Comparison of ENCODE assay signal across 9 cellular contexts in the genomic region with DNA sequence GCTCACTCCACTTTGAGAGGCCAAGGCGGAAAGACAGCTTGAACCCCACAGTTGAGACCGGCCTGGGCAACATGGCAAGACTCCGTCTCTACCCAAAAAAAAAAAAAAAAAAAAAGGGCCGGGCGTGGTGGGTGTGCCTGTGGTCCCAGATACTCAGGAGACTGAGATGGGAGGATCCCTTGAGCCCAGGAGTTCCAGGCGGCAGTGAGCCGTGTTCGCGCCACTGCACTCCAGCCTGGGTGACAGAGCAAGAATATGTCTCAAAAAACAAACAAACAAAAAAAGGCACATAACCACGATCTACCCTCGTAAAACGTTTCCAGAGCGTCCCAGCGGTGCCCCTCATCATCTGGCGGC. TPM values are rescaled to one million over a fixed set of nuclear protein-coding genes. Genes with fewer than 3 reads are reported as not detected.
DNase-seq lines count a peak whose midpoint lies in the region; ATAC-seq, FAIRE-seq and TF ChIP-seq lines count a peak whose summit lies in the region.
"Had no signal": no experiment of that assay in that cellular context is flagged by ENCODE, and none has a peak within 500 bp of the region (broad histone marks: within the 10 kb centered on the region; RNA-seq: fewer than 3 reads in every experiment).

No MANE protein-coding gene starts in this region.

- peak overlapping the region; percentile 68 to 92 (median 89) for H3K4me3 Mint-ChIP-seq in CD4-positive, CD25-positive, alpha-beta regulatory T cell

- H3K27me3 Mint-ChIP-seq in CD4-positive, CD25-positive, alpha-beta regulatory T cell = no peaks in the 10 kb centered on the region

- peaks cover 3% of the 10 kb centered on the region for H3K36me3 ChIP-seq in CD4-positive, CD25-positive, alpha-beta regulatory T cell (ENCODE audit: control insufficient read depth, insufficient read depth, low read length)
- H3K36me3 ChIP-seq in OCI-LY7 (ENCODE audit: insufficient read depth, low read length) (peaks cover 23% of the 10 kb centered on the region), endothelial cell of umbilical vein (ENCODE audit: control insufficient read depth in 2 of 2, extremely low read depth in 1 of 2, insufficient read depth in 2 of 2, low read length in 2 of 2) (peaks cover 0 to 2% of the 10 kb centered on the region in 2 experiments), neuronal stem cell (replicated peaks in 1 of 2; ENCODE audit: control insufficient read depth in 2 of 2, insufficient read depth in 2 of 2, low read length in 2 of 2) (peaks cover 12 to 24% of the 10 kb centered on the region in 2 donors)

- no peaks in the 10 kb centered on the region for H3K9me3 Mint-ChIP-seq in CD4-positive, CD25-positive, alpha-beta regulatory T cell

- no peak overlapping the region for H4K8ac ChIP-seq in neuronal stem cell (ENCODE audit: low read depth, low read length)

- no peaks in the 10 kb centered on the region for H3K9me3 ChIP-seq in CD4-positive, CD25-positive, alpha-beta regulatory T cell (ENCODE audit: control insufficient read depth in 2 of 2, low read length in 2 of 2)
- H3K9me3 ChIP-seq in OCI-LY7 (ENCODE audit: low read length) = no peaks in the 10 kb centered on the region
- H3K9me3 ChIP-seq in endothelial cell of umbilical vein (replicated peaks; ENCODE audit: control insufficient read depth, insufficient read depth, low read length) = no peaks in the 10 kb centered on the region
- no peaks in the 10 kb centered on the region for H3K9me3 ChIP-seq in neuronal stem cell (replicated peaks in 1 of 2; ENCODE audit: control insufficient read depth in 2 of 2, insufficient read depth in 1 of 2, low read depth in 1 of 2, low read length in 2 of 2)

- H2BK120ac ChIP-seq in neuronal stem cell (ENCODE audit: low read depth, low read length) = no peak overlapping the region

- intact Hi-C loops in OCI-LY7 (cut with micrococcal nuclease; ENCODE audit: unreplicated experiment) = loop anchor here (1.0 kb wide), 1 partner anchor 93 kb away; no protein-coding TSS in a partner anchor
- intact Hi-C loops in endothelial cell of umbilical vein (cut with micrococcal nuclease) = no loop called here

- peak overlapping the region; percentile 26 to 83 (median 82) for H3K27ac Mint-ChIP-seq in CD4-positive, CD25-positive, alpha-beta regulatory T cell

- no peaks in the 10 kb centered on the region for H3K9me1 ChIP-seq in endothelial cell of umbilical vein (replicated peaks; ENCODE audit: control insufficient read depth, extremely low read depth, insufficient read depth, low read length)

- no peak overlapping the region for H3K18ac ChIP-seq in neuronal stem cell (ENCODE audit: low read length)

- H2AK5ac ChIP-seq in neuronal stem cell (ENCODE audit: low read depth, low read length) = no peak overlapping the region

- no peak for ATAC-seq in CD4-positive, CD25-positive, alpha-beta regulatory T cell (ENCODE audit: low read depth in 2 of 2)

- H3K79me2 ChIP-seq in OCI-LY7 (ENCODE audit: insufficient read depth, low read depth, low read length) (peaks cover 19% of the 10 kb centered on the region; the same call in 1 of the 2 replicates), endothelial cell of umbilical vein (ENCODE audit: control insufficient read depth, insufficient read depth, low read length) (peaks cover 4% of the 10 kb centered on the region)

- H2BK5ac ChIP-seq in neuronal stem cell (ENCODE audit: low read length) = no peak overlapping the region

- BruUV-seq in OCI-LY7 (replicated peaks; lab: Mats Ljungman, UMichigan) (no TSS peak), endothelial cell of umbilical vein (replicated peaks; lab: Mats Ljungman, UMichigan) (no TSS peak)

- FAIRE-seq in endothelial cell of umbilical vein (lab: Jason Lieb, UNC) = no peak
- FAIRE-seq: islet of Langerhans had no signal

- peaks cover 0 to 44% (median 14%) of the 10 kb centered on the region in 4 donors for H3K4me1 Mint-ChIP-seq in CD4-positive, CD25-positive, alpha-beta regulatory T cell

- H3K79me1 ChIP-seq in neuronal stem cell (ENCODE audit: low read depth, low read length) = peaks cover 8% of the 10 kb centered on the region

- H3K4me2 ChIP-seq in OCI-LY7 (ENCODE audit: low read length) (peak overlapping the region; percentile 74), endothelial cell of umbilical vein (ENCODE audit: insufficient read depth, low read length) (peak overlapping the region; percentile 90), neuronal stem cell (ENCODE audit: insufficient read depth, low read length, poor library complexity, severe bottlenecking) (peak overlapping the region; percentile 93)

- no peak overlapping the region for H3K23ac ChIP-seq in neuronal stem cell (ENCODE audit: low read depth, low read length, poor library complexity)

- peaks cover 20% of the 10 kb centered on the region for H3K4me1 ChIP-seq in CD4-positive, CD25-positive, alpha-beta regulatory T cell (ENCODE audit: control insufficient read depth, insufficient read depth, low read length, poor library complexity, severe bottlenecking)
- H3K4me1 ChIP-seq in OCI-LY7 (ENCODE audit: insufficient read depth, low read length, poor library complexity, severe bottlenecking) (peaks cover 33% of the 10 kb centered on the region), endothelial cell of umbilical vein (ENCODE audit: control insufficient read depth, extremely low read depth, insufficient read depth, low read length) (peaks cover 10% of the 10 kb centered on the region), neuronal stem cell (ENCODE audit: control insufficient read depth in 2 of 2, insufficient read depth in 1 of 2, low read depth in 1 of 2, low read length in 2 of 2) (peaks cover 5 to 6% of the 10 kb centered on the region in 2 donors)

- peak overlapping the region; percentile 72 for H3K27ac ChIP-seq in CD4-positive, CD25-positive, alpha-beta regulatory T cell (ENCODE audit: insufficient read depth, low read length, poor library complexity, severe bottlenecking)
- H3K27ac ChIP-seq in OCI-LY7 (ENCODE audit: low read depth, low read length, poor library complexity, severe bottlenecking) (peak overlapping the region; percentile 54), endothelial cell of umbilical vein (ENCODE audit: insufficient read depth, low read depth, low read length) (peak overlapping the region; percentile 56), neuronal stem cell (replicated peaks; ENCODE audit: low read length) (no peak overlapping the region)

- H2AFZ ChIP-seq in OCI-LY7 (ENCODE audit: low read length) (no peak overlapping the region), endothelial cell of umbilical vein (ENCODE audit: low read depth, low read length) (peak overlapping the region; percentile 57), neuronal stem cell (ENCODE audit: low read length) (peak overlapping the region; percentile 86)

- no CpG with 5 or more reads among the region's 15 CpGs for WGBS in neuronal stem cell (ENCODE audit: extremely low coverage in 2 of 2, insufficient read length in 2 of 2, insufficient replicate concordance in 1 of 2), 2 donors

- H3K4ac ChIP-seq in neuronal stem cell (ENCODE audit: low read length) = no peak overlapping the region

- no peaks in the 10 kb centered on the region for H3K9me2 ChIP-seq in OCI-LY7 (ENCODE audit: insufficient read depth, low read length)

- H3K27me3 ChIP-seq in CD4-positive, CD25-positive, alpha-beta regulatory T cell (ENCODE audit: control insufficient read depth, insufficient read depth, low read length) = no peaks in the 10 kb centered on the region
- no peaks in the 10 kb centered on the region for H3K27me3 ChIP-seq in endothelial cell of umbilical vein (ENCODE audit: control insufficient read depth in 2 of 2, insufficient read depth in 2 of 2, low read length in 2 of 2)
- H3K27me3 ChIP-seq in neuronal stem cell (ENCODE audit: control insufficient read depth in 3 of 3, insufficient read depth in 3 of 3, low read depth in 1 of 3, low read length in 3 of 3) = no peaks in the 10 kb centered on the region

- H3K9ac ChIP-seq in endothelial cell of umbilical vein (replicated peaks; ENCODE audit: extremely low read depth, insufficient read depth, low read length) = peak overlapping the region; percentile 79
- no peak overlapping the region for H3K9ac ChIP-seq in neuronal stem cell (ENCODE audit: low read depth, low read length, poor library complexity)

- TF ChIP-seq CTCF in OCI-LY7 (conservative IDR thresholded peaks at IDR 0.05; ENCODE audit: low read length) (no peak), endothelial cell of umbilical vein (IDR thresholded peaks at IDR 0.05; ENCODE audit: extremely low read depth in 1 of 2, insufficient read depth in 1 of 2, low read depth in 1 of 2, low read length in 2 of 2) (no peak)

- no peak overlapping the region for H4K91ac ChIP-seq in neuronal stem cell (ENCODE audit: low read depth, low read length, poor library complexity)

- CTCF ChIA-PET in OCI-LY7 (lab: Charles Lee; ENCODE audit: unreplicated experiment) = interaction anchor here (0.6 kb wide), 1 partner anchor 243 kb away, joined by 3 read pairs; no protein-coding TSS in a partner anchor
- CTCF ChIA-PET in endothelial cell of umbilical vein (lab: Charles Lee) = interaction anchor here (1.0 to 4.8 kb wide), 7 partner anchors 9 to 127 kb away, joined by 3 to 32 read pairs (median 5); a partner anchor contains a TSS

- H3K36me3 Mint-ChIP-seq in CD4-positive, CD25-positive, alpha-beta regulatory T cell = peaks cover 3% of the 10 kb centered on the region

- H3K4me3 ChIP-seq in CD4-positive, CD25-positive, alpha-beta regulatory T cell (ENCODE audit: low read depth, low read length) = peak overlapping the region; percentile 78
- peak overlapping the region; percentile 78 for H3K4me3 ChIP-seq in OCI-LY7 (ENCODE audit: low read depth, low read length, poor library complexity, severe bottlenecking)
- H3K4me3 ChIP-seq in endothelial cell of umbilical vein (replicated peaks in 1 of 3; ENCODE audit: insufficient read depth in 1 of 3, low read depth in 1 of 3, low read length in 3 of 3) = peak overlapping the region; percentile 52 to 80 (median 76)
- H3K4me3 ChIP-seq in neuronal stem cell (ENCODE audit: low read length in 2 of 2) = peak overlapping the region; percentile 84 to 96

- no peak overlapping the region for H3K14ac ChIP-seq in neuronal stem cell (ENCODE audit: low read length)

- dilution Hi-C loops in endothelial cell of umbilical vein (cut with MboI; ENCODE audit: extremely low pct_ligation_motif_present, low sequenced_read_pairs) = no loop called here

- no peak overlapping the region for H2BK15ac ChIP-seq in neuronal stem cell (ENCODE audit: low read length)

- no peak overlapping the region for H2BK12ac ChIP-seq in neuronal stem cell (ENCODE audit: low read length)

- H4K20me1 ChIP-seq in OCI-LY7 (ENCODE audit: insufficient read depth, low read length) (no peaks in the 10 kb centered on the region), endothelial cell of umbilical vein (replicated peaks; ENCODE audit: control insufficient read depth, extremely low read depth, insufficient read depth, low read length) (no peaks in the 10 kb centered on the region)

- POLR2A ChIA-PET in OCI-LY7 (lab: Charles Lee) = interaction anchor here (0.6 to 2.4 kb wide), 4 partner anchors 11 to 226 kb away, joined by 3 to 16 read pairs (median 6); a partner anchor contains a TSS
- POLR2A ChIA-PET in endothelial cell of umbilical vein (lab: Charles Lee) = interaction anchor here (0.6 kb wide), 1 partner anchor 21 kb away, joined by 3 read pairs; no protein-coding TSS in a partner anchor

- no peak for DNase-seq in CD4-positive, CD25-positive, alpha-beta regulatory T cell
- no peak for DNase-seq in OCI-LY7 (ENCODE audit: low spot score)
- no peak for DNase-seq in endothelial cell of umbilical vein (ENCODE audit: low read depth, low spot score)
- DNase-seq in neuronal stem cell (ENCODE audit: low spot score) = no peak
- DNase-seq in NCI-H524 (lab: John Stamatoyannopoulos, UW) = no peak
- DNase-seq in epidermal melanocyte (ENCODE audit: insufficient read length, low spot score) = no peak
- no peak for DNase-seq in AG08395 (ENCODE audit: low spot score)
- DNase-seq in mesenteric fat pad (ENCODE audit: low spot score) = no peak

- no peak for TF ChIP-seq POLR2A in endothelial cell of umbilical vein (IDR thresholded peaks at IDR 0.05; ENCODE audit: low read depth, low read length)

RNA-seq across cellular contexts. Expression of a gene that starts 0.9 kb away (rescaled TPM):
- 27.5 TPM for total RNA-seq in CD4-positive, CD25-positive, alpha-beta regulatory T cell
- 1 to 10 TPM; 3.5 to 6.7 (median 6.4) TPM for polyA plus RNA-seq in CD4-positive, CD25-positive, alpha-beta regulatory T cell
- 30.1 and 51.0 TPM in 2 replicates for total RNA-seq in OCI-LY7 (2014; rRNA removed; shearing (Covaris generic))
- 62.2 and 71.1 TPM in 2 replicates for total RNA-seq in OCI-LY7 (2022)
- 18.4 and 24.6 TPM in 2 replicates for total RNA-seq in endothelial cell of umbilical vein
- polyA plus RNA-seq in endothelial cell of umbilical vein = 22.2 and 25.5 TPM in 2 replicates
- 8.0 and 14.2 TPM in 2 replicates for polyA plus RNA-seq in endothelial cell of umbilical vein (2011; cell fraction: cytosol; rRNA removed)
- 93.4 and 97.2 TPM in 2 replicates for polyA plus RNA-seq in endothelial cell of umbilical vein (2011; cell fraction: nucleus; rRNA removed)
- polyA plus RNA-seq in endothelial cell of umbilical vein (2012) = 13.7 and 14.0 TPM in 2 replicates
- 8.2 and 9.1 TPM in 2 replicates for polyA minus RNA-seq in endothelial cell of umbilical vein
- polyA minus RNA-seq in endothelial cell of umbilical vein (2011; cell fraction: cytosol; rRNA and poly(A)+ RNA removed) = 6.8 TPM
- 16.2 and 18.6 TPM in 2 replicates for polyA minus RNA-seq in endothelial cell of umbilical vein (2011; cell fraction: nucleus; rRNA and poly(A)+ RNA removed)
- 29.1 TPM for polyA plus RNA-seq in neuronal stem cell (2013, experiment 1 of 2)
- 29.1 TPM for polyA plus RNA-seq in neuronal stem cell (2013, experiment 2 of 2)
- 10.4 TPM for total RNA-seq in mesenteric fat pad

RNA-seq across cellular contexts. Expression of a gene that starts 10.7 kb away (rescaled TPM):
- total RNA-seq in CD4-positive, CD25-positive, alpha-beta regulatory T cell = 160 TPM
- polyA plus RNA-seq in CD4-positive, CD25-positive, alpha-beta regulatory T cell = 100 to 1,000 TPM; 547 to 762 (median 622) TPM
- 248 and 311 TPM in 2 replicates for total RNA-seq in OCI-LY7 (2014; rRNA removed; shearing (Covaris generic))
- 210 and 219 TPM in 2 replicates for total RNA-seq in OCI-LY7 (2022)
- total RNA-seq in endothelial cell of umbilical vein = 192 and 202 TPM in 2 replicates
- polyA plus RNA-seq in endothelial cell of umbilical vein = 419 and 446 TPM in 2 replicates
- polyA plus RNA-seq in endothelial cell of umbilical vein (2011; cell fraction: cytosol; rRNA removed) = 287 and 295 TPM in 2 replicates
- polyA plus RNA-seq in endothelial cell of umbilical vein (2011; cell fraction: nucleus; rRNA removed) = 126 and 127 TPM in 2 replicates
- 168 and 197 TPM in 2 replicates for polyA plus RNA-seq in endothelial cell of umbilical vein (2012)
- polyA minus RNA-seq in endothelial cell of umbilical vein = 148 and 170 TPM in 2 replicates
- polyA minus RNA-seq in endothelial cell of umbilical vein (2011; cell fraction: cytosol; rRNA and poly(A)+ RNA removed) = 131 TPM
- polyA minus RNA-seq in endothelial cell of umbilical vein (2011; cell fraction: nucleus; rRNA and poly(A)+ RNA removed) = 30.2 and 40.7 TPM in 2 replicates
- polyA plus RNA-seq in neuronal stem cell (2013, experiment 1 of 2) = 114 TPM
- polyA plus RNA-seq in neuronal stem cell (2013, experiment 2 of 2) = 112 TPM
- total RNA-seq in mesenteric fat pad = 92.4 TPM

RNA-seq across cellular contexts. Expression of a gene that starts 13.0 kb away (rescaled TPM):
- total RNA-seq in CD4-positive, CD25-positive, alpha-beta regulatory T cell = 312 TPM
- 100 to 1,000 TPM; 328 to 504 (median 378) TPM for polyA plus RNA-seq in CD4-positive, CD25-positive, alpha-beta regulatory T cell
- 105 and 124 TPM in 2 replicates for total RNA-seq in OCI-LY7 (2014; rRNA removed; shearing (Covaris generic))
- total RNA-seq in OCI-LY7 (2022) = 108 and 117 TPM in 2 replicates
- total RNA-seq in endothelial cell of umbilical vein = not detected in 2 replicates
- not detected in 2 replicates for polyA plus RNA-seq in endothelial cell of umbilical vein
- polyA plus RNA-seq in endothelial cell of umbilical vein (2011; cell fraction: cytosol; rRNA removed) = not detected in 2 replicates
- polyA plus RNA-seq in endothelial cell of umbilical vein (2011; cell fraction: nucleus; rRNA removed) = 0.20 TPM in 1 of 2 replicates, not detected in the other
- 0.20 and 0.26 TPM in 2 replicates for polyA plus RNA-seq in endothelial cell of umbilical vein (2012)
- polyA minus RNA-seq in endothelial cell of umbilical vein = 1.4 TPM in 1 of 2 replicates, not detected in the other
- not detected for polyA minus RNA-seq in endothelial cell of umbilical vein (2011; cell fraction: cytosol; rRNA and poly(A)+ RNA removed)
- polyA minus RNA-seq in endothelial cell of umbilical vein (2011; cell fraction: nucleus; rRNA and poly(A)+ RNA removed) = not detected in 2 replicates
- polyA plus RNA-seq in neuronal stem cell (2013, experiment 1 of 2) = 0.36 TPM
- 0.53 TPM for polyA plus RNA-seq in neuronal stem cell (2013, experiment 2 of 2)
- 5.3 TPM for total RNA-seq in mesenteric fat pad

RNA-seq across cellular contexts. Expression of a gene that starts 17.5 kb away (rescaled TPM):
- 3.0 TPM for total RNA-seq in CD4-positive, CD25-positive, alpha-beta regulatory T cell
- 1 to 10 TPM in 1 of 4 donors, under 1 TPM in 3; 0.10 to 1.3 (median 0.40) TPM for polyA plus RNA-seq in CD4-positive, CD25-positive, alpha-beta regulatory T cell
- 0.35 and 0.67 TPM in 2 replicates for total RNA-seq in OCI-LY7 (2014; rRNA removed; shearing (Covaris generic))
- total RNA-seq in OCI-LY7 (2022) (0.34 TPM in 1 of 2 replicates, not detected in the other), endothelial cell of umbilical vein (5.7 and 5.8 TPM in 2 replicates), mesenteric fat pad (7.7 TPM)
- 6.5 and 8.7 TPM in 2 replicates for polyA plus RNA-seq in endothelial cell of umbilical vein
- polyA plus RNA-seq in endothelial cell of umbilical vein (2011; cell fraction: cytosol; rRNA removed) = 4.3 and 4.7 TPM in 2 replicates
- polyA plus RNA-seq in endothelial cell of umbilical vein (2011; cell fraction: nucleus; rRNA removed) = 9.3 TPM in 2 replicates
- 4.2 and 6.0 TPM in 2 replicates for polyA plus RNA-seq in endothelial cell of umbilical vein (2012)
- 2.1 TPM in 2 replicates for polyA minus RNA-seq in endothelial cell of umbilical vein
- polyA minus RNA-seq in endothelial cell of umbilical vein (2011; cell fraction: cytosol; rRNA and poly(A)+ RNA removed) = 4.3 TPM
- 1.4 and 1.8 TPM in 2 replicates for polyA minus RNA-seq in endothelial cell of umbilical vein (2011; cell fraction: nucleus; rRNA and poly(A)+ RNA removed)
- polyA plus RNA-seq in neuronal stem cell (2013, experiment 1 of 2) = 3.4 TPM
- 3.3 TPM for polyA plus RNA-seq in neuronal stem cell (2013, experiment 2 of 2)

RNA-seq across cellular contexts. Expression of a gene that starts 24.6 kb away (rescaled TPM):
- total RNA-seq in CD4-positive, CD25-positive, alpha-beta regulatory T cell = 7.8 TPM
- polyA plus RNA-seq in CD4-positive, CD25-positive, alpha-beta regulatory T cell = 1 to 10 TPM in 2 of 4 donors, under 1 TPM in 2; 0.63 to 2.3 (median 1.1) TPM
- total RNA-seq in OCI-LY7 (2014; rRNA removed; shearing (Covaris generic)) = 0.06 and 0.15 TPM in 2 replicates
- 0.21 and 0.41 TPM in 2 replicates for total RNA-seq in OCI-LY7 (2022)
- 0.16 and 0.35 TPM in 2 replicates for total RNA-seq in endothelial cell of umbilical vein
- 0.14 and 0.27 TPM in 2 replicates for polyA plus RNA-seq in endothelial cell of umbilical vein
- polyA plus RNA-seq in endothelial cell of umbilical vein (2011; cell fraction: cytosol; rRNA removed) = 0.04 and 0.08 TPM in 2 replicates
- polyA plus RNA-seq in endothelial cell of umbilical vein (2011; cell fraction: nucleus; rRNA removed) = 0.62 and 0.76 TPM in 2 replicates
- polyA plus RNA-seq in endothelial cell of umbilical vein (2012) = 0.11 and 0.16 TPM in 2 replicates
- polyA minus RNA-seq in endothelial cell of umbilical vein = 0.13 and 0.22 TPM in 2 replicates
- polyA minus RNA-seq in endothelial cell of umbilical vein (2011; cell fraction: cytosol; rRNA and poly(A)+ RNA removed) = not detected
- polyA minus RNA-seq in endothelial cell of umbilical vein (2011; cell fraction: nucleus; rRNA and poly(A)+ RNA removed) = 0.19 TPM in 1 of 2 replicates, not detected in the other
- polyA plus RNA-seq in neuronal stem cell (2013, experiment 1 of 2) = 0.11 TPM
- 0.10 TPM for polyA plus RNA-seq in neuronal stem cell (2013, experiment 2 of 2)
- 0.29 TPM for total RNA-seq in mesenteric fat pad

Comparison
In these comparisons a context has a peak if more than half of its experiments do, and no peak if none do; other contexts are left out.
1. RNA of a gene that starts 13.0 kb away (total RNA-seq): 312 TPM in CD4-positive, CD25-positive, alpha-beta regulatory T cell (single experiment) and 105 to 124 TPM in OCI-LY7; 5.3 TPM in mesenteric fat pad (single experiment) and not detected in endothelial cell of umbilical vein; every median in the first group is over 10 times any median in the second.
2. Peak in every context shown above with its lines, with median percentiles within 50 percentile points of each other: H3K4me3 ChIP-seq and H3K4me2 ChIP-seq.